3 cellular contexts compared by ENCODE assay signal in the genomic region with DNA sequence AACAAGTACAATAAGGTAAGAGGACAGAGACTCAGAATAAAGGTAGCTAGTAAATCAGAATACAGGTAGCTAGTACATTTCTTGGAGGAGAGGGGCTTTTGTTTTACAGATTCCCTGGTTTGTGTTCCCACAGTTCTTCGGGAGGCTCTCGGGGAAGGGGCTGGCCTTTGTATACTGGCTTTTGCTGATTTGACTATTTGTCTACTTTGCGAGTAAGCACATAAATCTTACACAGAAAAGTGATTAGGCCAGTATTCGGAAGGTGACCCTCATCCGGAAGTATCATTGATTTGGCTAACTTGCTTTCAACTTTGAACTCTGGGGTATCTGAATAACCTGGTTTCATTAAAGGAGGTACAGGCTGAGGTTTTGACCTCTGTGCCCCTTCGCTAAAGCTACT.
TF ChIP-seq lines count a peak whose summit lies in the region.

No MANE protein-coding gene starts in this region.

TF ChIP-seq in SK-N-SH, 30 proteins besides CTCF, POLR2A, EP300 and RAD21 (continues in another document):
- TF ChIP-seq USF1 (IDR thresholded peaks at IDR 0.05; ENCODE audit: borderline replicate concordance, low read depth) = no peak
- TF ChIP-seq CHD2 (IDR thresholded peaks at IDR 0.05; ENCODE audit: low read length, partially characterized antibody) = no peak
- TF ChIP-seq PBX3 (IDR thresholded peaks at IDR 0.05) = no peak
- TF ChIP-seq USF2 (IDR thresholded peaks at IDR 0.05; ENCODE audit: borderline replicate concordance, low read depth, low read length) = no peak
- no peak for TF ChIP-seq SMC3 (IDR thresholded peaks at IDR 0.05; ENCODE audit: low read depth, low read length)
- no peak for TF ChIP-seq RXRA (IDR thresholded peaks at IDR 0.05; ENCODE audit: borderline replicate concordance, low read depth)
- no peak for TF ChIP-seq TCF12 (IDR thresholded peaks at IDR 0.05)
- no peak for TF ChIP-seq MEF2A (IDR thresholded peaks at IDR 0.05; ENCODE audit: borderline replicate concordance, low read depth)
- TF ChIP-seq, protein P1, sequence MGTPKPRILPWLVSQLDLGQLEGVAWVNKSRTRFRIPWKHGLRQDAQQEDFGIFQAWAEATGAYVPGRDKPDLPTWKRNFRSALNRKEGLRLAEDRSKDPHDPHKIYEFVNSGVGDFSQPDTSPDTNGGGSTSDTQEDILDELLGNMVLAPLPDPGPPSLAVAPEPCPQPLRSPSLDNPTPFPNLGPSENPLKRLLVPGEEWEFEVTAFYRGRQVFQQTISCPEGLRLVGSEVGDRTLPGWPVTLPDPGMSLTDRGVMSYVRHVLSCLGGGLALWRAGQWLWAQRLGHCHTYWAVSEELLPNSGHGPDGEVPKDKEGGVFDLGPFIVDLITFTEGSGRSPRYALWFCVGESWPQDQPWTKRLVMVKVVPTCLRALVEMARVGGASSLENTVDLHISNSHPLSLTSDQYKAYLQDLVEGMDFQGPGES (IDR thresholded peaks at IDR 0.05; ENCODE audit: low read depth, low read length) = no peak
- no peak for TF ChIP-seq ZBTB33 (IDR thresholded peaks at IDR 0.05; ENCODE audit: borderline replicate concordance, low read depth)
- TF ChIP-seq YY1 (IDR thresholded peaks at IDR 0.05; ENCODE audit: low read depth) = no peak
- TF ChIP-seq SIN3A (IDR thresholded peaks at IDR 0.05; ENCODE audit: borderline replicate concordance, low read depth, low read length) = no peak
- no peak for TF ChIP-seq ELF1 (IDR thresholded peaks at IDR 0.05)
- no peak for TF ChIP-seq GABPA (IDR thresholded peaks at IDR 0.05; ENCODE audit: low read depth)

TF ChIP-seq in SK-N-SH treated with all-trans-retinoic acid at 6 μM for 48 hours, 23 proteins besides CTCF, POLR2A, EP300 and RAD21:
- no peak for TF ChIP-seq BACH2 (CRISPR knock-in tag; IDR thresholded peaks at IDR 0.05; ENCODE audit: borderline replicate concordance)

TF ChIP-seq in K562, 482 proteins besides CTCF, POLR2A, EP300 and RAD21:
- TF ChIP-seq GTF2E2 (tag; IDR thresholded peaks at IDR 0.05) (no peak), ZNF316 (IDR thresholded peaks at IDR 0.05) (peak; percentile 32; the same call in 1 of the 2 replicates)
